ENCODE assay signal across 31 cellular contexts in the genomic region with DNA sequence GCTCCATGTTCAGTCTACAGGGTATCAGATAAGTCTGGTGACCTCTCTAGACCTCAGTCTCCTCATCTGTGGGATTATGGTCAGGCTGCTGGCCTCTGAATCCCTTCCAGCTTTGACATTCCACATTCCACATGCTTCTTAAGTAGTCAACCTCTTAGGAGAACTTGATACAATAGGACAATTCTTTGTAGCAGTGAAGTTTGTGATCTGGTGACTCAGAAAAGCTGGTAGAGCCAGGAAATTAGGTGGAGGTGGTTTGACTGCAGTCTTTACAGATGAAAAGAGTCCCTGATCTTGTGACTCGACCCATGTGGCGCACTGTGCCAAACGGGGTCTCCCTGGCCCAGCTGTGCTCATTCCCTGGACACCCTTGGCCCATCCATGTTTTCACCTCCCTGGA.
"Had no signal": no experiment of that assay in that cellular context is flagged by ENCODE, and none has a peak within 500 bp of the region (broad histone marks: within the 10 kb centered on the region; RNA-seq: fewer than 3 reads in every experiment).

No MANE protein-coding gene starts in this region.

- H3K4me1 Mint-ChIP-seq: activated B cell treated with CpG ODN at 0.5 μM for 24 hours; activated CD8-positive, alpha-beta memory T cell treated with anti-CD3 and anti-CD28 coated beads, Interleukin-2, amount 10 ng/mL, durations not matched to agents 7 days and 5 days; activated naive CD8-positive, alpha-beta T cell treated with anti-CD3 and anti-CD28 coated beads, Interleukin-2, amount 50 U/mL, for 24 hours had no signal

- H3K4me3 ChIP-seq: ascending aorta, cardiac muscle cell, Peyer's patch, SJCRH30 had no signal

- H3K4me1 ChIP-seq: Peyer's patch had no signal

- ATAC-seq: activated CD8-positive, alpha-beta memory T cell treated with anti-CD3 and anti-CD28 coated beads, Interleukin-2, amount 10 ng/mL, durations not matched to agents 7 days and 5 days; activated naive CD4-positive, alpha-beta T cell treated with anti-CD3 and anti-CD28 coated beads, Interleukin-2, amount 50 U/mL, for 72 hours; activated naive CD8-positive, alpha-beta T cell treated with anti-CD3 and anti-CD28 coated beads, Interleukin-2, amount 50 U/mL, for 24 hours; activated T-cell treated with anti-CD3 and anti-CD28 coated beads, Interleukin-2, amount 50 U/mL, for 4 hours; SK-N-SH treated with all-trans-retinoic acid at 6 μM for 48 hours; T-helper 17 cell had no signal

- H3K27ac Mint-ChIP-seq: activated B cell treated with CpG ODN at 0.5 μM for 24 hours; activated CD4-positive, alpha-beta T cell treated with anti-CD3 and anti-CD28 coated beads, Interleukin-2, amount 10 ng/mL, durations not matched to agents 24 days and 14 days; activated CD8-positive, alpha-beta memory T cell treated with anti-CD3 and anti-CD28 coated beads, Interleukin-2, amount 10 ng/mL, durations not matched to agents 7 days and 5 days; activated naive CD4-positive, alpha-beta T cell treated with anti-CD3 and anti-CD28 coated beads, Interleukin-2, amount 50 U/mL, for 72 hours; activated naive CD8-positive, alpha-beta T cell treated with anti-CD3 and anti-CD28 coated beads, Interleukin-2, amount 50 U/mL, for 24 hours; T-helper 17 cell had no signal

- H3K9me3 Mint-ChIP-seq: activated B cell treated with CpG ODN at 0.5 μM for 24 hours; activated CD4-positive, alpha-beta T cell treated with anti-CD3 and anti-CD28 coated beads, Interleukin-2, amount 10 ng/mL, durations not matched to agents 24 days and 14 days; activated naive CD4-positive, alpha-beta T cell treated with anti-CD3 and anti-CD28 coated beads, Interleukin-2, amount 50 U/mL, for 72 hours; activated naive CD8-positive, alpha-beta T cell treated with anti-CD3 and anti-CD28 coated beads, Interleukin-2, amount 50 U/mL, for 24 hours; activated T-cell treated with anti-CD3 and anti-CD28 coated beads, Interleukin-2, amount 50 U/mL, for 4 hours had no signal

- H3K9me3 ChIP-seq: ascending aorta, Peyer's patch, SJCRH30 had no signal

- DNase-seq: activated B cell treated with CpG ODN at 0.5 μM for 24 hours; activated CD4-positive, alpha-beta T cell treated with anti-CD3 and anti-CD28 coated beads for 1 hour; activated CD4-positive, alpha-beta T cell treated with anti-CD3 and anti-CD28 coated beads, Interleukin-2, amount 10 ng/mL, durations not matched to agents 24 days and 14 days; activated CD4-positive, alpha-beta T cell treated with anti-CD3 and anti-CD28 coated beads, Interleukin-2, amount 50 U/mL, for 48 hours; activated CD8-positive, alpha-beta memory T cell treated with anti-CD3 and anti-CD28 coated beads, Interleukin-2, amount 10 ng/mL, durations not matched to agents 7 days and 5 days; activated effector memory CD4-positive, alpha-beta T cell treated with anti-CD3 and anti-CD28 coated beads, Interleukin-2, amount 50 U/mL, for 16 hours; activated naive CD4-positive, alpha-beta T cell treated with Interleukin-2 at 50 U/mL for 16 hours; activated naive CD8-positive, alpha-beta T cell treated with anti-CD3 and anti-CD28 coated beads, Interleukin-2, amount 50 U/mL, for 24 hours; activated T-cell treated with anti-CD3 and anti-CD28 coated beads, Interleukin-2, amount 50 U/mL, for 4 hours; amniotic stem cell; brain microvascular endothelial cell; cerebellar nuclear complex; MM.1S; NCI-H1105; NCI-H1436; NCI-H1694 treated with DMSO at 0.1 percent for 48 hours; NCI-H2029 treated with DMSO at 0.1 percent for 48 hours; NCI-H345; NCI-H510A; NCI-H526 treated with DMSO at 0.1 percent for 48 hours; NCI-H82; Peyer's patch; Right ventricle myocardium superior; T-helper 17 cell; T1000 had no signal

- H3K36me3 Mint-ChIP-seq: activated CD8-positive, alpha-beta memory T cell treated with anti-CD3 and anti-CD28 coated beads, Interleukin-2, amount 10 ng/mL, durations not matched to agents 7 days and 5 days; activated naive CD4-positive, alpha-beta T cell treated with anti-CD3 and anti-CD28 coated beads, Interleukin-2, amount 50 U/mL, for 72 hours had no signal

- H3K27ac ChIP-seq: ascending aorta, brain microvascular endothelial cell, cardiac muscle cell, Peyer's patch, RWPE1, SJCRH30 had no signal

- H3K4me3 Mint-ChIP-seq: activated B cell treated with CpG ODN at 0.5 μM for 24 hours; activated CD4-positive, alpha-beta T cell treated with anti-CD3 and anti-CD28 coated beads, Interleukin-2, amount 10 ng/mL, durations not matched to agents 24 days and 14 days; activated CD8-positive, alpha-beta memory T cell treated with anti-CD3 and anti-CD28 coated beads, Interleukin-2, amount 10 ng/mL, durations not matched to agents 7 days and 5 days; activated naive CD8-positive, alpha-beta T cell treated with anti-CD3 and anti-CD28 coated beads, Interleukin-2, amount 50 U/mL, for 24 hours; activated T-cell treated with anti-CD3 and anti-CD28 coated beads, Interleukin-2, amount 50 U/mL, for 4 hours; T-helper 17 cell had no signal

- H3K36me3 ChIP-seq: ascending aorta, brain microvascular endothelial cell, cardiac muscle cell, Peyer's patch, SJCRH30 had no signal

- H3K27me3 ChIP-seq: ascending aorta, brain microvascular endothelial cell, Peyer's patch, SJCRH30 had no signal

- H3K27me3 Mint-ChIP-seq: activated CD4-positive, alpha-beta T cell treated with anti-CD3 and anti-CD28 coated beads, Interleukin-2, amount 10 ng/mL, durations not matched to agents 24 days and 14 days had no signal
